In the genomic region with DNA sequence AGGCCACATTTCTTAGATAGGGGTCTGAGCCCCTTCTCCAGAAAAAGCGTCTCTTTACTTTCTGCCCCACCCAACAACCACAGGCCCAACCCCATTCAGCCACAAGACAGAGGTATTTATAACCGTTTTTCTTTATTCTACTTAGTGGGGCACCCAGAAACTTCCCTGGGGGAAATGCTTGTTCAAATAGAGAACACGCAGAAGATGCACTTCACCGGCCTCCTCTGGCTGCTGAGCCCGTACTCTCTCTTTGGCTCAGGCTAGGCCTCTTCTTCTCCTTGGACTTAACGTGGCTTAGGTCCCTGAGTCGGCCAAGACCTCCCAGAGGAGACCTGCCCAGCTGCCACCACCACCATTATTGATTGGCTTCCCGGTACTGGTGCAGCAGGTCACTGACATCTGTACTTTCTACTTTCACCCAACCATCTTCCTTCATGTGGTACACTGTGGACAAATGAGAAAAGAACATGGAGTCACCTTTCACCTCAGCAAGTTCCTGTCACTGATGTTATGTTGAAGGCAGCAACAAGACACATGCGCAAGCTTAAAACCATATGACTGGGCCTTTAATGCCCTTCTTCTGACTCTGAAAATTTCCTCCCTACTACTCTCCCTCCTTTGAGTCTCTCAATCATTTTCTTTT, we compare ENCODE assay signal across 12 cellular contexts. TPM values are rescaled to one million over a fixed set of nuclear protein-coding genes. Genes with fewer than 3 reads are reported as not detected.
A peak's percentile ranks its signal among the peaks of the same experiment; 100 is the strongest.
DNase-seq lines count a peak whose midpoint lies in the region; ATAC-seq and TF ChIP-seq lines count a peak whose summit lies in the region.
"Had no signal": no experiment of that assay in that cellular context is flagged by ENCODE, and none has a peak within 500 bp of the region (broad histone marks: within the 10 kb centered on the region; RNA-seq: fewer than 3 reads in every experiment).

No MANE protein-coding gene starts in this region.

- H3K36me3 Mint-ChIP-seq in MCF 10A (ENCODE audit: insufficient read depth, unreplicated experiment): peaks cover 15% of the 10 kb centered on the region
- peaks cover 29% of the 10 kb centered on the region for H3K36me3 Mint-ChIP-seq in T-helper 17 cell (ENCODE audit: low read depth)

- H3K79me2 ChIP-seq in mammary epithelial cell (ENCODE audit: insufficient read depth, low read length): peaks cover 21% of the 10 kb centered on the region

- no peaks in the 10 kb centered on the region for H3K9me3 ChIP-seq in mammary epithelial cell (replicated peaks; ENCODE audit: insufficient read depth, low read length)
- H3K9me3 ChIP-seq in T-helper 17 cell (ENCODE audit: control insufficient read depth, low read length, poor library complexity, severe bottlenecking): no peaks in the 10 kb centered on the region
- no peaks in the 10 kb centered on the region for H3K9me3 ChIP-seq in esophagus muscularis mucosa
- H3K9me3 ChIP-seq in transverse colon: no peaks in the 10 kb centered on the region
- H3K9me3 ChIP-seq: upper lobe of right lung had no signal

- dilution Hi-C loops in mammary epithelial cell (cut with HindIII; ENCODE audit: low sequenced_read_pairs): no loop called here

- TF ChIP-seq EP300 in esophagus muscularis mucosa (IDR thresholded peaks at IDR 0.05): no peak
- no peak for TF ChIP-seq EP300 in transverse colon (IDR thresholded peaks at IDR 0.05; ENCODE audit: low read depth)

- no peak for ATAC-seq in T-helper 17 cell
- ATAC-seq: GM23338, upper lobe of right lung had no signal

- H3K4me3 ChIP-seq in mammary epithelial cell (replicated peaks in 1 of 3; ENCODE audit: insufficient read depth in 1 of 3, low read depth in 2 of 3, low read length in 3 of 3) (no peak overlapping the region), esophagus muscularis mucosa (no peak overlapping the region), transverse colon (no peak overlapping the region)
- H3K4me3 ChIP-seq: GM23338, upper lobe of right lung had no signal

- H3K4me1 ChIP-seq in mammary epithelial cell (ENCODE audit: insufficient read depth, low read length): peaks cover 20% of the 10 kb centered on the region
- H3K4me1 ChIP-seq in esophagus muscularis mucosa: peaks cover 30 to 59% (median 41%) of the 10 kb centered on the region in 4 donors
- peaks cover 3 to 44% (median 26%) of the 10 kb centered on the region in 4 donors for H3K4me1 ChIP-seq in transverse colon

- TF ChIP-seq POLR2A in esophagus muscularis mucosa (IDR thresholded peaks at IDR 0.05; ENCODE audit: low read depth): no peak
- TF ChIP-seq POLR2A in transverse colon (IDR thresholded peaks at IDR 0.05): no peak

- H3K27me3 ChIP-seq in mammary epithelial cell (ENCODE audit: insufficient read depth, low read length): no peaks in the 10 kb centered on the region
- no peaks in the 10 kb centered on the region for H3K27me3 ChIP-seq in esophagus muscularis mucosa
- no peaks in the 10 kb centered on the region for H3K27me3 ChIP-seq in transverse colon
- H3K27me3 ChIP-seq: upper lobe of right lung had no signal

- CTCF ChIA-PET in mammary epithelial cell (lab: Charles Lee; ENCODE audit: low non-redundant PET): no interaction called here
- CTCF ChIA-PET in MCF 10A (lab: Yijun Ruan, JAX): interaction anchor here (0.7 to 6.4 kb wide), 5 partner anchors 13 to 106 kb away, joined by 3 to 110 read pairs (median 63); partner anchors contain the start of genes PSMB9 and TAP1

- BruUV-seq in mammary epithelial cell (replicated peaks; lab: Mats Ljungman, UMichigan) (TSS peak; percentile 40), MCF 10A (replicated peaks; lab: Mats Ljungman, UMichigan) (no TSS peak)

- no peak overlapping the region for H3K27ac Mint-ChIP-seq in MCF 10A (ENCODE audit: low read depth, unreplicated experiment)
- H3K27ac Mint-ChIP-seq in T-helper 17 cell: peak overlapping the region; percentile 100
- H3K27ac Mint-ChIP-seq: GM23338 had no signal

- intact Hi-C loops in mammary epithelial cell (cut with micrococcal nuclease): no loop called here
- intact Hi-C loops in MCF 10A (cut with micrococcal nuclease): loop anchor here (5.0 kb wide), 1 partner anchor 127 kb away; the partner anchor contains the start of gene BRD2
- intact Hi-C loops in esophagus muscularis mucosa (cut with DNase I): no loop called here
- intact Hi-C loops in transverse colon (cut with DNase I; ENCODE audit: low total_unique reads): loop anchor here (5.0 kb wide), 1 partner anchor 1397 kb away; the partner anchor contains the start of gene HMGA1

- no peak overlapping the region for H3K4me2 ChIP-seq in mammary epithelial cell (ENCODE audit: insufficient read depth, low read depth, low read length)
- H3K4me2 ChIP-seq: GM23338 had no signal

- H3K27me3 Mint-ChIP-seq in MCF 10A (ENCODE audit: insufficient read depth, unreplicated experiment) (no peaks in the 10 kb centered on the region), T-helper 17 cell (no peaks in the 10 kb centered on the region)

- DNase-seq in mammary epithelial cell (no peak), MCF 10A (ENCODE audit: unreplicated experiment) (no peak), T-helper 17 cell (no peak), esophagus muscularis mucosa (ENCODE audit: extremely low spot score) (peak; percentile 70), transverse colon (no peak), ureter (ENCODE audit: low spot score) (no peak), NOMO-1 treated with DMSO at 0.1 percent for 48 hours (lab: John Stamatoyannopoulos, UW; ENCODE audit: unreplicated experiment) (no peak), NCI-H526 treated with DMSO at 0.1 percent for 48 hours (lab: John Stamatoyannopoulos, UW) (no peak)
- DNase-seq: EL, NCI-H1417, upper lobe of right lung had no signal

- in situ Hi-C loops in mammary epithelial cell (cut with MboI; ENCODE audit: low sequenced_read_pairs in 2 of 2) (no loop called here), transverse colon (cut with MboI; ENCODE audit: low pct_ligation_motif_present in 1 of 4, low pct_unique_long_range_greater_than_20kb in 1 of 4, low sequenced_read_pairs in 3 of 4) (no loop called here)

- no peak overlapping the region for H2AFZ ChIP-seq in mammary epithelial cell (ENCODE audit: low read depth, low read length)
- H2AFZ ChIP-seq: GM23338 had no signal

- WGBS in mammary epithelial cell (ENCODE audit: low coverage, missing lambda C conversion rate): 79% methylated on average over 9 of the region's 9 CpGs
- WGBS in esophagus muscularis mucosa: 87% methylated on average over 9 of the region's 9 CpGs
- 71 to 78% methylated on average over 9 of the region's 9 CpGs for WGBS in transverse colon (ENCODE audit: low coverage in 1 of 2), 2 donors

- H3K4me3 Mint-ChIP-seq in MCF 10A (ENCODE audit: unreplicated experiment) (no peak overlapping the region), T-helper 17 cell (peak overlapping the region; percentile 67)
- H3K4me3 Mint-ChIP-seq: GM23338 had no signal

- H3K27ac ChIP-seq in mammary epithelial cell (ENCODE audit: insufficient read depth, low read depth, low read length) (no peak overlapping the region), esophagus muscularis mucosa (replicated peaks in 1 of 4) (peak overlapping the region in 2 of 4 donors; percentile 5 to 86), transverse colon (peak overlapping the region in 3 of 4 donors; percentile 3 to 44 (median 13))
- H3K27ac ChIP-seq: upper lobe of right lung had no signal

- H3K9me3 Mint-ChIP-seq in MCF 10A (ENCODE audit: unreplicated experiment): no peaks in the 10 kb centered on the region
- H3K9me3 Mint-ChIP-seq: GM23338 had no signal

- TF ChIP-seq CTCF in mammary epithelial cell (conservative IDR thresholded peaks at IDR 0.05 in 1 of 2, IDR thresholded peaks at IDR 0.05 in 1 of 2; ENCODE audit: extremely low read depth in 1 of 2, insufficient read depth in 1 of 2, low read depth in 1 of 2, low read length in 2 of 2): no peak
- no peak for TF ChIP-seq CTCF in MCF 10A (IDR thresholded peaks at IDR 0.05; ENCODE audit: unreplicated experiment)
- no peak for TF ChIP-seq CTCF in esophagus muscularis mucosa (IDR thresholded peaks at IDR 0.05)
- TF ChIP-seq CTCF in transverse colon (IDR thresholded peaks at IDR 0.05): no peak

- peaks cover 4% of the 10 kb centered on the region for H3K36me3 ChIP-seq in mammary epithelial cell (ENCODE audit: insufficient read depth, low read length)
- peaks cover 0 to 39% (median 25%) of the 10 kb centered on the region in 4 donors for H3K36me3 ChIP-seq in esophagus muscularis mucosa
- peaks cover 0 to 10% (median 0%) of the 10 kb centered on the region in 4 donors for H3K36me3 ChIP-seq in transverse colon

- no peak overlapping the region for H3K9ac ChIP-seq in mammary epithelial cell (ENCODE audit: insufficient read depth, low read length)

- H4K20me1 ChIP-seq in mammary epithelial cell (ENCODE audit: insufficient read depth, low read length): no peaks in the 10 kb centered on the region

- peaks cover 46% of the 10 kb centered on the region for H3K4me1 Mint-ChIP-seq in MCF 10A (ENCODE audit: insufficient read depth, unreplicated experiment)
- H3K4me1 Mint-ChIP-seq in T-helper 17 cell: peaks cover 62% of the 10 kb centered on the region

- POLR2A ChIA-PET in MCF 10A (lab: Yijun Ruan, JAX): interaction anchor here (0.6 to 6.1 kb wide), 3 partner anchors 10 to 29 kb away, joined by 3 to 104 read pairs (median 70); partner anchors contain the start of genes PSMB9 and TAP1

RNA-seq across cellular contexts. Expression of gene TAP2, which starts 2.2 kb away (rescaled TPM):
- 10 to 100 TPM; 41.8 to 63.4 TPM for total RNA-seq in mammary epithelial cell
- 23.4 TPM for polyA plus RNA-seq in mammary epithelial cell
- 143 TPM for polyA minus RNA-seq in mammary epithelial cell
- 43.3 and 61.2 TPM in 2 replicates for total RNA-seq in MCF 10A (2022)
- total RNA-seq in T-helper 17 cell: 100 to 1,000 TPM in 1 of 2 donors, 10 to 100 TPM in 1; 92.6 to 103 TPM
- 10 to 100 TPM in 3 of 4 donors, 1 to 10 TPM in 1; 8.6 to 16.3 (median 13.4) TPM for total RNA-seq in esophagus muscularis mucosa
- 10 to 100 TPM; 12.3 to 48.2 (median 27.1) TPM for total RNA-seq in transverse colon
- 40.1 TPM for total RNA-seq in ureter

RNA-seq across cellular contexts. Expression of gene PSMB8, which starts 3.1 kb away (rescaled TPM):
- total RNA-seq in mammary epithelial cell (10 to 100 TPM; 21.0 to 29.2 TPM), MCF 10A (2022) (34.1 and 47.3 TPM in 2 replicates), T-helper 17 cell (100 to 1,000 TPM; 131 to 139 TPM), esophagus muscularis mucosa (10 to 100 TPM; 25.7 to 38.4 (median 32.4) TPM), transverse colon (10 to 100 TPM in 3 of 4 donors, 1 to 10 TPM in 1; 9.4 to 95.2 (median 72.6) TPM), ureter (44.9 TPM)
- polyA plus RNA-seq in mammary epithelial cell: 48.2 TPM
- polyA minus RNA-seq in mammary epithelial cell: 35.2 TPM

RNA-seq across cellular contexts. Expression of gene TAP1, which starts 12.8 kb away (rescaled TPM):
- 10 to 100 TPM; 49.2 to 50.1 TPM for total RNA-seq in mammary epithelial cell
- polyA plus RNA-seq in mammary epithelial cell: 35.5 TPM
- polyA minus RNA-seq in mammary epithelial cell: 37.7 TPM
- 32.3 and 35.2 TPM in 2 replicates for total RNA-seq in MCF 10A (2022)
- total RNA-seq in T-helper 17 cell: 100 to 1,000 TPM; 119 to 125 TPM
- total RNA-seq in esophagus muscularis mucosa: 10 to 100 TPM; 28.7 to 45.7 (median 34.8) TPM
- total RNA-seq in transverse colon: 10 to 100 TPM; 63.2 to 87.9 (median 75.3) TPM
- 26.3 TPM for total RNA-seq in ureter

RNA-seq across cellular contexts. Expression of gene PSMB9, which starts 13.3 kb away (rescaled TPM):
- total RNA-seq in mammary epithelial cell: 10 to 100 TPM in 1 of 2 donors, 1 to 10 TPM in 1; 2.7 to 10.1 TPM
- polyA plus RNA-seq in mammary epithelial cell: 19.0 TPM
- 10.5 TPM for polyA minus RNA-seq in mammary epithelial cell
- 3.5 and 4.4 TPM in 2 replicates for total RNA-seq in MCF 10A (2022)
- 100 to 1,000 TPM in 1 of 2 donors, 10 to 100 TPM in 1; 70.5 to 121 TPM for total RNA-seq in T-helper 17 cell
- 10 to 100 TPM in 3 of 4 donors, 1 to 10 TPM in 1; 9.1 to 26.2 (median 20.5) TPM for total RNA-seq in esophagus muscularis mucosa
- 10 to 100 TPM; 14.6 to 44.1 (median 32.9) TPM for total RNA-seq in transverse colon
- total RNA-seq in ureter: 20.1 TPM

RNA-seq across cellular contexts. Expression of gene HLA-DOB, which starts 23.9 kb away (rescaled TPM):
- total RNA-seq in mammary epithelial cell: 1 to 10 TPM; 5.5 to 8.3 TPM
- polyA plus RNA-seq in mammary epithelial cell: 13.3 TPM
- polyA minus RNA-seq in mammary epithelial cell: 20.0 TPM
- 0.56 and 0.79 TPM in 2 replicates for total RNA-seq in MCF 10A (2022)
- total RNA-seq in T-helper 17 cell: 1 to 10 TPM; 2.3 to 6.6 TPM
- under 1 TPM in 3 of 4 donors, not detected in 1; 0.19 to 0.33 (median 0.29) TPM for total RNA-seq in esophagus muscularis mucosa
- 1 to 10 TPM in 1 of 4 donors, not detected in 3; 5.7 TPM for total RNA-seq in transverse colon
- total RNA-seq in ureter: 1.9 TPM
- total RNA-seq: GM23338 had no signal
- polyA plus RNA-seq: GM23338 had no signal

Comparison
In these comparisons a context has a peak if more than half of its experiments do, and no peak if none do; other contexts are left out.
1. intact Hi-C loops: an anchor here in MCF 10A (5.0 kb wide) and transverse colon (5.0 kb wide); none called in mammary epithelial cell and esophagus muscularis mucosa.